In the genomic region with DNA sequence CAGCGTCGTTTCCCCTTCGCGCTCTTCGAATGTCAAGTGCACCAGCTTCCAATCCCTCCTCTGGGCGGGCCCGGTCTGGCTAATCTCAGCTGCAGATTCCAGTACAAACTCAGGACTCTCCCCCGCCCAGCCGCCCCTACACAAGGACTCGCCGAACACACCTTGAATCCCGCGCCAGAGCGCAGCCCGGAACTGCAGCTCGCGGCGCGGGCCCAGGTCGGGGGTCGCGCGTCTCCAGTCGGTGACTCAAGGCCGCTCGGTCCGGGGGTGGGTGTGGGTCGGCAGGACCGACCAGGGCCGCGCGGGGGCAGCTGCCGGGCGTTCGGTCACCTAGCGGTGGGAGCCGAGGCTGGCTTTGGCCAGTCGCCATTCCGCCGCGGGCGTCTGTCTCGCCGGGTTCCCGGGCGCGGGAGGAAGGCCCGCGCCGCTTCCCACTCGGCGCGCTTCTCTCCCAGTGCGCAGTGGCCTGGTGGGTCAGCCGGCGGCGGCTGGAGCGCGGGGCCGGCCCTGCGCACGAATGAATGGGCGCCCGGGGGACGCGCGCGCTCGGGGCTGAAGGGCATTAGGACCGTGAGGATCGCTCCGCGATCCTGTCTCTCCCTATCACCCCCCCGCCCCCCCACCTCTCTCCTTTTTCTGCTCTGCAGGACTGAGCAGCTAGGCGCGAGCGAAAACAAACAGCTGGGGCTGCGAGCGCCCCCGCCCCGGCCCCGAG, we compare ENCODE assay signal across 8 cellular contexts. TPM values are rescaled to one million over a fixed set of nuclear protein-coding genes. Genes with fewer than 3 reads are reported as not detected.
DNase-seq lines count a peak whose midpoint lies in the region; ATAC-seq, FAIRE-seq and TF ChIP-seq lines count a peak whose summit lies in the region.

A gene (plus strand): TSS at position 628 of the 715 bp plus-strand sequence. CDS start 133 bp downstream, outside the sequence.

- H3K36me3 ChIP-seq in GM23338 (ENCODE audit: insufficient read depth), result no peaks in the 10 kb centered on the region

- peak within 1 kb of the TSS; percentile 85 for H3K4me3 Mint-ChIP-seq in GM23338

- peak within 1 kb of the TSS; percentile 80 for H3K4me3 ChIP-seq in GM23338

- H3K36me3 Mint-ChIP-seq in GM23338 (ENCODE audit: low read depth), result no peaks in the 10 kb centered on the region; the same call in 2 of the 3 replicates

- TF ChIP-seq CTCF in GM23338 (conservative IDR thresholded peaks at IDR 0.05; ENCODE audit: low read depth in 2 of 2), result peak; percentile 18 to 29; a peak in 2 of 4 replicates
- no peak for TF ChIP-seq CTCF in omental fat pad (IDR thresholded peaks at IDR 0.05)

- H3K27ac ChIP-seq in GM23338 (ENCODE audit: low read depth), result no peak within 1 kb of the TSS

- peak within 1 kb of the TSS; percentile 99 for H2AFZ ChIP-seq in GM23338

- ATAC-seq in GM23338 (peak; percentile 35), omental fat pad (ENCODE audit: low FRiP score) (peak; percentile 47), GM18511 (IDR thresholded peaks at IDR 0.05; ENCODE audit: unreplicated experiment) (no peak)

- H3K9me3 Mint-ChIP-seq in GM23338, result no peaks in the 10 kb centered on the region; the same call in 2 of the 3 replicates

- H3K27me3 Mint-ChIP-seq in GM23338 (ENCODE audit: insufficient read depth, low read depth, poor library complexity), result peaks cover 44% of the 10 kb centered on the region

- peaks cover 13% of the 10 kb centered on the region for H3F3A ChIP-seq in GM23338 (replicated peaks; ENCODE audit: low read depth)

- H3K79me2 ChIP-seq in GM23338 (replicated peaks; ENCODE audit: insufficient read depth), result no peaks in the 10 kb centered on the region

- H3K27me3 ChIP-seq in GM23338 (ENCODE audit: insufficient read depth), result peaks cover 70% of the 10 kb centered on the region

- peak; percentile 61 for DNase-seq in AG20443 (ENCODE audit: low spot score)
- peak; percentile 69 for DNase-seq in GM23338 (ENCODE audit: low spot score)
- DNase-seq in T1000 (lab: John Stamatoyannopoulos, UW), result peak; percentile 48
- peak; percentile 62 to 71 for DNase-seq in frontal cortex (ENCODE audit: low spot score in 2 of 2)
- no peak for DNase-seq in omental fat pad (ENCODE audit: low spot score)
- no peak for DNase-seq in NCI-H2107 (lab: John Stamatoyannopoulos, UW)
- DNase-seq in SHP77 (lab: John Stamatoyannopoulos, UW), result no peak

- H3K9me2 ChIP-seq in GM23338 (ENCODE audit: insufficient read depth), result no peaks in the 10 kb centered on the region

- no peaks in the 10 kb centered on the region for H4K20me1 ChIP-seq in GM23338 (replicated peaks; ENCODE audit: insufficient read depth)

- no peak within 1 kb of the TSS for H3K27ac Mint-ChIP-seq in GM23338

- peaks cover 21% of the 10 kb centered on the region for H3K4me1 ChIP-seq in GM23338 (ENCODE audit: insufficient read depth)

- H3K4me1 Mint-ChIP-seq in GM23338, result peaks cover 25% of the 10 kb centered on the region

- no peak for FAIRE-seq in frontal cortex (lab: Jason Lieb, UNC)

- peak within 1 kb of the TSS; percentile 89 for H3K4me2 ChIP-seq in GM23338

TF ChIP-seq in GM23338, 12 proteins besides CTCF, POLR2A, EP300 and RAD21:
- no peak for TF ChIP-seq EZH2phosphoT487 (IDR thresholded peaks at IDR 0.05; ENCODE audit: unreplicated experiment)
- TF ChIP-seq, protein P1, sequence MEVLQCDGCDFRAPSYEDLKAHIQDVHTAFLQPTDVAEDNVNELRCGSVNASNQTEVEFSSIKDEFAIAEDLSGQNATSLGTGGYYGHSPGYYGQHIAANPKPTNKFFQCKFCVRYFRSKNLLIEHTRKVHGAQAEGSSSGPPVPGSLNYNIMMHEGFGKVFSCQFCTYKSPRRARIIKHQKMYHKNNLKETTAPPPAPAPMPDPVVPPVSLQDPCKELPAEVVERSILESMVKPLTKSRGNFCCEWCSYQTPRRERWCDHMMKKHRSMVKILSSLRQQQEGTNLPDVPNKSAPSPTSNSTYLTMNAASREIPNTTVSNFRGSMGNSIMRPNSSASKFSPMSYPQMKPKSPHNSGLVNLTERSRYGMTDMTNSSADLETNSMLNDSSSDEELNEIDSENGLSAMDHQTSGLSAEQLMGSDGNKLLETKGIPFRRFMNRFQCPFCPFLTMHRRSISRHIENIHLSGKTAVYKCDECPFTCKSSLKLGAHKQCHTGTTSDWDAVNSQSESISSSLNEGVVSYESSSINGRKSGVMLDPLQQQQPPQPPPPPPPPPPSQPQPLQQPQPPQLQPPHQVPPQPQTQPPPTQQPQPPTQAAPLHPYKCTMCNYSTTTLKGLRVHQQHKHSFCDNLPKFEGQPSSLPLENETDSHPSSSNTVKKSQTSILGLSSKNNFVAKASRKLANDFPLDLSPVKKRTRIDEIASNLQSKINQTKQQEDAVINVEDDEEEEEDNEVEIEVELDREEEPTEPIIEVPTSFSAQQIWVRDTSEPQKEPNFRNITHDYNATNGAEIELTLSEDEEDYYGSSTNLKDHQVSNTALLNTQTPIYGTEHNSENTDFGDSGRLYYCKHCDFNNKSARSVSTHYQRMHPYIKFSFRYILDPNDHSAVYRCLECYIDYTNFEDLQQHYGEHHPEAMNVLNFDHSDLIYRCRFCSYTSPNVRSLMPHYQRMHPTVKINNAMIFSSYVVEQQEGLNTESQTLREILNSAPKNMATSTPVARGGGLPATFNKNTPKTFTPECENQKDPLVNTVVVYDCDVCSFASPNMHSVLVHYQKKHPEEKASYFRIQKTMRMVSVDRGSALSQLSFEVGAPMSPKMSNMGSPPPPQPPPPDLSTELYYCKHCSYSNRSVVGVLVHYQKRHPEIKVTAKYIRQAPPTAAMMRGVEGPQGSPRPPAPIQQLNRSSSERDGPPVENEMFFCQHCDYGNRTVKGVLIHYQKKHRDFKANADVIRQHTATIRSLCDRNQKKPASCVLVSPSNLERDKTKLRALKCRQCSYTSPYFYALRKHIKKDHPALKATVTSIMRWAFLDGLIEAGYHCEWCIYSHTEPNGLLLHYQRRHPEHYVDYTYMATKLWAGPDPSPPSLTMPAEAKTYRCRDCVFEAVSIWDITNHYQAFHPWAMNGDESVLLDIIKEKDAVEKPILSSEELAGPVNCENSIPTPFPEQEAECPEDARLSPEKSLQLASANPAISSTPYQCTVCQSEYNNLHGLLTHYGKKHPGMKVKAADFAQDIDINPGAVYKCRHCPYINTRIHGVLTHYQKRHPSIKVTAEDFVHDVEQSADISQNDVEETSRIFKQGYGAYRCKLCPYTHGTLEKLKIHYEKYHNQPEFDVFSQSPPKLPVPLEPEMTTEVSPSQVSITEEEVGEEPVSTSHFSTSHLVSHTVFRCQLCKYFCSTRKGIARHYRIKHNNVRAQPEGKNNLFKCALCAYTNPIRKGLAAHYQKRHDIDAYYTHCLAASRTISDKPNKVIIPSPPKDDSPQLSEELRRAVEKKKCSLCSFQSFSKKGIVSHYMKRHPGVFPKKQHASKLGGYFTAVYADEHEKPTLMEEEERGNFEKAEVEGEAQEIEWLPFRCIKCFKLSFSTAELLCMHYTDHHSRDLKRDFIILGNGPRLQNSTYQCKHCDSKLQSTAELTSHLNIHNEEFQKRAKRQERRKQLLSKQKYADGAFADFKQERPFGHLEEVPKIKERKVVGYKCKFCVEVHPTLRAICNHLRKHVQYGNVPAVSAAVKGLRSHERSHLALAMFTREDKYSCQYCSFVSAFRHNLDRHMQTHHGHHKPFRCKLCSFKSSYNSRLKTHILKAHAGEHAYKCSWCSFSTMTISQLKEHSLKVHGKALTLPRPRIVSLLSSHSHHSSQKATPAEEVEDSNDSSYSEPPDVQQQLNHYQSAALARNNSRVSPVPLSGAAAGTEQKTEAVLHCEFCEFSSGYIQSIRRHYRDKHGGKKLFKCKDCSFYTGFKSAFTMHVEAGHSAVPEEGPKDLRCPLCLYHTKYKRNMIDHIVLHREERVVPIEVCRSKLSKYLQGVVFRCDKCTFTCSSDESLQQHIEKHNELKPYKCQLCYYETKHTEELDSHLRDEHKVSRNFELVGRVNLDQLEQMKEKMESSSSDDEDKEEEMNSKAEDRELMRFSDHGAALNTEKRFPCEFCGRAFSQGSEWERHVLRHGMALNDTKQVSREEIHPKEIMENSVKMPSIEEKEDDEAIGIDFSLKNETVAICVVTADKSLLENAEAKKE (CRISPR knock-in tag; IDR thresholded peaks at IDR 0.05), result no peak
- no peak for TF ChIP-seq NANOG (IDR thresholded peaks at IDR 0.05; ENCODE audit: borderline replicate concordance)
- no peak for TF ChIP-seq ZNF331 (CRISPR knock-in tag; IDR thresholded peaks at IDR 0.05; ENCODE audit: low read depth)
- no peak for TF ChIP-seq EZH2 (IDR thresholded peaks at IDR 0.05; ENCODE audit: low read depth, unreplicated experiment)

RNA-seq across cellular contexts. Expression of the gene that starts here (rescaled TPM):
- 2.9 and 5.3 TPM in 2 replicates for total RNA-seq in GM23338 (2014; rRNA removed; shearing (Covaris generic))
- 0.90 and 1.5 TPM in 2 replicates for polyA plus RNA-seq in GM23338 (2016; fragmentation: Nextera tagmentation; extraction: Ambion mirVana)
- total RNA-seq in frontal cortex (4.1 TPM), omental fat pad (10 to 100 TPM in 1 of 4 donors, 1 to 10 TPM in 3; 6.5 to 18.3 (median 8.1) TPM)

Comparison
In these comparisons a context has a peak if more than half of its experiments do, and no peak if none do; other contexts are left out.
1. DNase-seq: peak in AG20443 (single experiment), GM23338 (single experiment), T1000 (single experiment) and frontal cortex (2 of 2); none in omental fat pad (single experiment), NCI-H2107 (single experiment) and SHP77 (0 of 2).
2. CTCF ChIP-seq: peak in GM23338 (2 of 2); none in omental fat pad (0 of 3).